ENCODE assay signal across 13 cellular contexts in genomic region chr20:32386091-32386490, GRCh38. TPM values are rescaled to one million over a fixed set of nuclear protein-coding genes. Genes with fewer than 3 reads are reported as not detected.
A peak's percentile ranks its signal among the peaks of the same experiment; 100 is the strongest.
DNase-seq lines count a peak whose midpoint lies in the region; ATAC-seq and TF ChIP-seq lines count a peak whose summit lies in the region.
"Had no signal": no experiment of that assay in that cellular context is flagged by ENCODE, and none has a peak within 500 bp of the region (broad histone marks: within the 10 kb centered on the region; RNA-seq: fewer than 3 reads in every experiment).

No MANE protein-coding gene starts in this region.

- H3K9me3 Mint-ChIP-seq in CD8-positive, alpha-beta T cell = no peaks in the 10 kb centered on the region
- H3K9me3 Mint-ChIP-seq in HFFc6 (no peaks in the 10 kb centered on the region), osteocyte (ENCODE audit: unreplicated experiment) (no peaks in the 10 kb centered on the region)
- H3K9me3 Mint-ChIP-seq: neural progenitor cell had no signal

- H3K27me3 Mint-ChIP-seq in CD8-positive, alpha-beta T cell (ENCODE audit: low read depth) = no peaks in the 10 kb centered on the region
- H3K27me3 Mint-ChIP-seq in HFFc6 (ENCODE audit: insufficient read depth) = no peaks in the 10 kb centered on the region
- H3K27me3 Mint-ChIP-seq in osteocyte (ENCODE audit: unreplicated experiment) = no peaks in the 10 kb centered on the region

- intact Hi-C loops in CD8-positive, alpha-beta T cell (cut with DNase I, micrococcal nuclease) = loop anchor here in 1 of 2 experiments (2.0 to 5.0 kb wide), 2 partner anchors 19 to 41 kb away; no protein-coding TSS in a partner anchor

- no peak overlapping the region for H3K4me3 Mint-ChIP-seq in CD8-positive, alpha-beta T cell
- H3K4me3 Mint-ChIP-seq in HFFc6 = no peak overlapping the region
- no peak overlapping the region for H3K4me3 Mint-ChIP-seq in osteocyte (ENCODE audit: unreplicated experiment)
- H3K4me3 Mint-ChIP-seq: neural progenitor cell had no signal

- H3K27ac ChIP-seq in CD8-positive, alpha-beta T cell (ENCODE audit: low read depth, low read length) = no peak overlapping the region
- peak overlapping the region; percentile 10 for H3K27ac ChIP-seq in effector memory CD4-positive, alpha-beta T cell (ENCODE audit: insufficient read depth, low read length, poor library complexity, severe bottlenecking)
- H3K27ac ChIP-seq: foreskin keratinocyte, neural progenitor cell had no signal

- POLR2A ChIA-PET in CD8-positive, alpha-beta T cell (lab: Charles Lee) = interaction anchor here (1.2 to 2.3 kb wide), 2 partner anchors 10 to 27 kb away, joined by 4 to 8 read pairs; no protein-coding TSS in a partner anchor

- H3K27me3 ChIP-seq in CD8-positive, alpha-beta T cell (ENCODE audit: insufficient read depth, low read length) = no peaks in the 10 kb centered on the region
- H3K27me3 ChIP-seq in effector memory CD4-positive, alpha-beta T cell (replicated peaks; ENCODE audit: control insufficient read depth, insufficient read depth, low read length, poor library complexity, severe bottlenecking) = no peaks in the 10 kb centered on the region
- H3K27me3 ChIP-seq: foreskin keratinocyte, neural progenitor cell had no signal

- TF ChIP-seq CTCF in CD8-positive, alpha-beta T cell (IDR thresholded peaks at IDR 0.05) = no peak
- TF ChIP-seq CTCF in HFFc6 (IDR thresholded peaks at IDR 0.05) = no peak
- no peak for TF ChIP-seq CTCF in osteocyte (IDR thresholded peaks at IDR 0.05)

- H3K27ac Mint-ChIP-seq in CD8-positive, alpha-beta T cell = peak overlapping the region; percentile 91
- H3K27ac Mint-ChIP-seq in HFFc6 = peak overlapping the region; percentile 47
- peak overlapping the region; percentile 84 for H3K27ac Mint-ChIP-seq in osteocyte (ENCODE audit: unreplicated experiment)
- H3K27ac Mint-ChIP-seq: neural progenitor cell had no signal

- no peak overlapping the region for H3K4me3 ChIP-seq in CD8-positive, alpha-beta T cell (ENCODE audit: low read depth, low read length)
- no peak overlapping the region for H3K4me3 ChIP-seq in effector memory CD4-positive, alpha-beta T cell (ENCODE audit: insufficient read depth, low read depth, low read length, poor library complexity, severe bottlenecking)
- H3K4me3 ChIP-seq: HAP-1, neural progenitor cell had no signal

- H3K36me3 Mint-ChIP-seq in CD8-positive, alpha-beta T cell = peaks cover 36% of the 10 kb centered on the region
- H3K36me3 Mint-ChIP-seq in HFFc6 (ENCODE audit: low read depth) (peaks cover 5% of the 10 kb centered on the region; the same call in 1 of the 2 replicates), osteocyte (ENCODE audit: unreplicated experiment) (peaks cover 12% of the 10 kb centered on the region)

- H3K4me1 ChIP-seq in CD8-positive, alpha-beta T cell (ENCODE audit: insufficient read depth, low read length) = peaks cover 34% of the 10 kb centered on the region
- peaks cover 13% of the 10 kb centered on the region for H3K4me1 ChIP-seq in effector memory CD4-positive, alpha-beta T cell (ENCODE audit: control insufficient read depth, insufficient read depth, low read length, poor library complexity, severe bottlenecking)
- H3K4me1 ChIP-seq: foreskin keratinocyte, HAP-1, neural progenitor cell had no signal

- CTCF ChIA-PET in CD8-positive, alpha-beta T cell (lab: Charles Lee) = interaction anchor here (1.0 kb wide), 1 partner anchor 266 kb away, joined by 3 read pairs; no protein-coding TSS in a partner anchor

- ATAC-seq in CD8-positive, alpha-beta T cell = no peak
- ATAC-seq: foreskin keratinocyte had no signal

- H3K9me3 ChIP-seq in CD8-positive, alpha-beta T cell (ENCODE audit: low read length) = no peaks in the 10 kb centered on the region
- H3K9me3 ChIP-seq in effector memory CD4-positive, alpha-beta T cell (ENCODE audit: control insufficient read depth, low read length) = no peaks in the 10 kb centered on the region
- H3K9me3 ChIP-seq: HAP-1 had no signal

- no peak for DNase-seq in CD8-positive, alpha-beta T cell
- DNase-seq in HFFc6 (no peak), osteocyte (ENCODE audit: extremely low spot score, unreplicated experiment) (no peak), kidney glomerular epithelial cell (lab: John Stamatoyannopoulos, UW) (no peak), SKM-1 (lab: John Stamatoyannopoulos, UW; ENCODE audit: unreplicated experiment) (no peak)
- DNase-seq in effector memory CD4-positive, alpha-beta T cell = no peak
- DNase-seq in NK-92 treated with Interleukin-12 subunit alpha and Interleukin-12 subunit beta, amount 100 ng/mL, for 24 hours (lab: John Stamatoyannopoulos, UW) = no peak
- DNase-seq: foreskin keratinocyte, islet precursor cell, Kasumi-1, NCI-H2227 treated with DMSO at 0.1 percent for 48 hours had no signal

- peaks cover 61% of the 10 kb centered on the region for H3K4me1 Mint-ChIP-seq in CD8-positive, alpha-beta T cell (ENCODE audit: low read depth)
- H3K4me1 Mint-ChIP-seq in HFFc6 (ENCODE audit: low read depth) = peaks cover 42% of the 10 kb centered on the region
- H3K4me1 Mint-ChIP-seq in osteocyte (ENCODE audit: unreplicated experiment) = peaks cover 41% of the 10 kb centered on the region

- no peaks in the 10 kb centered on the region for H3K36me3 ChIP-seq in CD8-positive, alpha-beta T cell (ENCODE audit: insufficient read depth, low read length)
- H3K36me3 ChIP-seq in effector memory CD4-positive, alpha-beta T cell (ENCODE audit: control insufficient read depth, insufficient read depth, low read length) = peaks cover 16% of the 10 kb centered on the region
- H3K36me3 ChIP-seq: neural progenitor cell had no signal

RNA-seq across cellular contexts. Expression of gene ASXL1, which starts 28.0 kb away (rescaled TPM):
- total RNA-seq in CD8-positive, alpha-beta T cell = 100 to 1,000 TPM; 197 to 200 TPM
- total RNA-seq in HFFc6 (2021; fragmentation: NEBNext Ultra II Directional; extraction: Animal tissue kit (Norgen Biotek cat#: 25700)) = 10 to 100 TPM; 49.0 to 62.4 (median 54.4) TPM
- 76.8 and 79.6 TPM in 2 replicates for total RNA-seq in osteocyte
